In genomic region chr3:41317298-41317697, GRCh38 we compare ENCODE assay signal across 16 cellular contexts.
A peak's percentile ranks its signal among the peaks of the same experiment; 100 is the strongest.
DNase-seq lines count a peak whose midpoint lies in the region; ATAC-seq, FAIRE-seq and TF ChIP-seq lines count a peak whose summit lies in the region.
"Had no signal": no experiment of that assay in that cellular context is flagged by ENCODE, and none has a peak within 500 bp of the region (broad histone marks: within the 10 kb centered on the region; RNA-seq: fewer than 3 reads in every experiment).

No MANE protein-coding gene starts in this region.

- no peaks in the 10 kb centered on the region for H3K9me3 ChIP-seq in A549
- H3K9me3 ChIP-seq in PC-9 (ENCODE audit: insufficient read depth, low read depth): no peaks in the 10 kb centered on the region; the same call in 1 of the 2 replicates
- H3K9me3 ChIP-seq in mesenchymal stem cell (ENCODE audit: control insufficient read depth, low read length): no peaks in the 10 kb centered on the region
- no peaks in the 10 kb centered on the region for H3K9me3 ChIP-seq in skeletal muscle satellite cell (replicated peaks; ENCODE audit: low read length)
- no peaks in the 10 kb centered on the region for H3K9me3 ChIP-seq in right cardiac atrium (ENCODE audit: control insufficient read depth, low read length)

- H4K91ac ChIP-seq in mesenchymal stem cell (ENCODE audit: low read length): no peak overlapping the region

- H3K18ac ChIP-seq in mesenchymal stem cell (ENCODE audit: low read depth in 1 of 2, low read length in 2 of 2): no peak overlapping the region

- H2BK120ac ChIP-seq in mesenchymal stem cell (ENCODE audit: low read depth, low read length): no peak overlapping the region

- no peaks in the 10 kb centered on the region for H3K9me2 ChIP-seq in PC-9 (ENCODE audit: insufficient read depth)

- H2AFZ ChIP-seq in PC-9 (no peak overlapping the region), mesenchymal stem cell (ENCODE audit: low read depth, low read length) (no peak overlapping the region)

- BruUV-seq in PC-9 (replicated peaks; lab: Mats Ljungman, UMichigan): no TSS peak

- POLR2A ChIA-PET in A549 (lab: Yijun Ruan, JAX): no interaction called here
- POLR2A ChIA-PET in PC-9 (lab: Charles Lee; ENCODE audit: unreplicated experiment): no interaction called here
- POLR2A ChIA-PET in RWPE1 (lab: Yijun Ruan, JAX; ENCODE audit: low non-redundant PET): no interaction called here

- TF ChIP-seq CTCF in A549 (IDR thresholded peaks at IDR 0.05) (no peak), PC-9 (conservative IDR thresholded peaks at IDR 0.05) (no peak), RWPE1 (conservative IDR thresholded peaks at IDR 0.05; ENCODE audit: low read depth) (no peak)

- H3K23ac ChIP-seq in mesenchymal stem cell (ENCODE audit: low read length in 2 of 2): no peak overlapping the region

- no peak overlapping the region for H3K14ac ChIP-seq in mesenchymal stem cell (ENCODE audit: low read length in 2 of 2)

- no peaks in the 10 kb centered on the region for H4K20me1 ChIP-seq in PC-9 (ENCODE audit: insufficient read depth)

- ATAC-seq in A549 (no peak), right cardiac atrium (no peak), GM21526 (IDR thresholded peaks at IDR 0.05; ENCODE audit: low FRiP score, unreplicated experiment) (no peak)
- ATAC-seq: GM12878 had no signal

- no peak overlapping the region for H4K8ac ChIP-seq in mesenchymal stem cell (ENCODE audit: low read length)

- no peak overlapping the region for H2BK12ac ChIP-seq in mesenchymal stem cell (ENCODE audit: low read length in 2 of 2)

- H3K27ac ChIP-seq in A549 (peak overlapping the region; percentile 17 to 40; a peak in 2 of 6 replicates), PC-9 (peak overlapping the region; percentile 38), mesenchymal stem cell (ENCODE audit: low read length, poor library complexity, severe bottlenecking) (peak overlapping the region; percentile 16), right cardiac atrium (ENCODE audit: low read length) (no peak overlapping the region), RWPE1 (no peak overlapping the region)
- H3K27ac ChIP-seq: 22Rv1, HL-60 had no signal

- no peak overlapping the region for H3K9ac ChIP-seq in mesenchymal stem cell (ENCODE audit: low read length)
- H3K9ac ChIP-seq in skeletal muscle satellite cell (ENCODE audit: low read depth, low read length): peak overlapping the region; percentile 6

- TF ChIP-seq RAD21 in A549 (conservative IDR thresholded peaks at IDR 0.05 in 1 of 2, IDR thresholded peaks at IDR 0.05 in 1 of 2): no peak

- no peak overlapping the region for H3K4ac ChIP-seq in mesenchymal stem cell (ENCODE audit: low read depth in 1 of 2, low read length in 2 of 2)

- H3K36me3 ChIP-seq in PC-9 (ENCODE audit: low read depth) (no peaks in the 10 kb centered on the region), mesenchymal stem cell (ENCODE audit: control insufficient read depth in 1 of 2, insufficient read depth in 2 of 2, low read depth in 1 of 2, low read length in 2 of 2) (no peaks in the 10 kb centered on the region), skeletal muscle satellite cell (ENCODE audit: insufficient read depth, low read length) (no peaks in the 10 kb centered on the region)

- peaks cover 16% of the 10 kb centered on the region for H3K4me1 ChIP-seq in A549
- H3K4me1 ChIP-seq in PC-9 (replicated peaks; ENCODE audit: insufficient read depth): peaks cover 18% of the 10 kb centered on the region
- H3K4me1 ChIP-seq in mesenchymal stem cell (ENCODE audit: control insufficient read depth, insufficient read depth, low read depth, low read length): peaks cover 2% of the 10 kb centered on the region
- peaks cover 17% of the 10 kb centered on the region for H3K4me1 ChIP-seq in skeletal muscle satellite cell (ENCODE audit: control insufficient read depth, insufficient read depth, low read length)
- H3K4me1 ChIP-seq in right cardiac atrium (ENCODE audit: control insufficient read depth, insufficient read depth, low read length): no peaks in the 10 kb centered on the region

- H3K27me3 ChIP-seq in PC-9 (ENCODE audit: insufficient read depth, low read depth) (no peaks in the 10 kb centered on the region), mesenchymal stem cell (ENCODE audit: control insufficient read depth in 1 of 2, insufficient read depth in 1 of 2, low read length in 2 of 2) (no peaks in the 10 kb centered on the region), skeletal muscle satellite cell (ENCODE audit: control insufficient read depth, insufficient read depth, low read length) (no peaks in the 10 kb centered on the region), right cardiac atrium (ENCODE audit: control insufficient read depth, insufficient read depth) (no peaks in the 10 kb centered on the region)

- peaks cover 9% of the 10 kb centered on the region for H3F3A ChIP-seq in PC-9 (ENCODE audit: insufficient read depth, low read depth)

- CTCF ChIA-PET in A549 (lab: Yijun Ruan, JAX) (interaction anchor here (0.7 kb wide), 1 partner anchor 21 kb away, joined by 5 read pairs; no protein-coding TSS in a partner anchor), PC-9 (lab: Charles Lee) (no interaction called here), RWPE1 (lab: Yijun Ruan, JAX) (no interaction called here)

- no peak for FAIRE-seq in A549 (lab: Jason Lieb, UNC)
- FAIRE-seq: GM12878, GM18507, H1 had no signal

- H3K79me2 ChIP-seq in PC-9 (ENCODE audit: low read depth): no peaks in the 10 kb centered on the region

- DNase-seq in A549 (ENCODE audit: low read depth in 1 of 2, low spot score in 1 of 2) (no peak), PC-9 (no peak), mesenchymal stem cell (no peak), right cardiac atrium (no peak), RWPE1 (ENCODE audit: low spot score) (no peak)
- DNase-seq: C1 segment of cervical spinal cord; CD4-positive, alpha-beta T cell; DMS79; KBM-7 had no signal

- H2BK15ac ChIP-seq in mesenchymal stem cell (ENCODE audit: low read depth, poor library complexity, severe bottlenecking): no peak overlapping the region

- H2AK5ac ChIP-seq in mesenchymal stem cell (ENCODE audit: low read length, severe bottlenecking): no peak overlapping the region

- H2BK5ac ChIP-seq in mesenchymal stem cell (ENCODE audit: low read depth, low read length, poor library complexity, severe bottlenecking): no peak overlapping the region

- no peaks in the 10 kb centered on the region for H3K79me1 ChIP-seq in mesenchymal stem cell (replicated peaks; ENCODE audit: low read length, poor library complexity, severe bottlenecking)

- TF ChIP-seq POLR2A in A549 (IDR thresholded peaks at IDR 0.05; ENCODE audit: low read length): no peak

- H3K4me2 ChIP-seq in A549: peak overlapping the region; percentile 58
- peak overlapping the region; percentile 43 for H3K4me2 ChIP-seq in PC-9
- no peak overlapping the region for H3K4me2 ChIP-seq in mesenchymal stem cell (ENCODE audit: low read length, poor library complexity, severe bottlenecking)
- peak overlapping the region; percentile 17 for H3K4me2 ChIP-seq in skeletal muscle satellite cell (ENCODE audit: low read length)

- no peak for TF ChIP-seq EP300 in A549 (IDR thresholded peaks at IDR 0.05)

- no peak overlapping the region for H3K4me3 ChIP-seq in A549
- H3K4me3 ChIP-seq in PC-9: no peak overlapping the region
- no peak overlapping the region for H3K4me3 ChIP-seq in mesenchymal stem cell (ENCODE audit: insufficient read depth in 1 of 2, low read depth in 1 of 2, low read length in 2 of 2)
- no peak overlapping the region for H3K4me3 ChIP-seq in skeletal muscle satellite cell (ENCODE audit: low read length)
- no peak overlapping the region for H3K4me3 ChIP-seq in right cardiac atrium (ENCODE audit: low read length)
- H3K4me3 ChIP-seq: GM12878 had no signal

- intact Hi-C loops in PC-9 (cut with micrococcal nuclease; ENCODE audit: unreplicated experiment) (no loop called here), right cardiac atrium (cut with DNase I) (no loop called here)

- 81% methylated on average over 6 of the region's 6 CpGs for WGBS in A549 (ENCODE audit: missing lambda C conversion rate)
- WGBS in mesenchymal stem cell: 93% methylated on average over 5 of the region's 6 CpGs
- WGBS in right cardiac atrium: 97% methylated on average over 6 of the region's 6 CpGs

TF ChIP-seq in A549, 52 proteins besides CTCF, POLR2A, EP300 and RAD21 (continues in another document):
- TF ChIP-seq HOXB13 (CRISPR knock-in tag; IDR thresholded peaks at IDR 0.05; ENCODE audit: low read depth): no peak
- TF ChIP-seq EHMT2 (IDR thresholded peaks at IDR 0.05; ENCODE audit: low read depth): no peak
- TF ChIP-seq BCL3 (IDR thresholded peaks at IDR 0.05): no peak
- no peak for TF ChIP-seq SREBF2 (IDR thresholded peaks at IDR 0.05)
- TF ChIP-seq MAFK (IDR thresholded peaks at IDR 0.05; ENCODE audit: partially characterized antibody): no peak
- no peak for TF ChIP-seq ZSCAN20 (CRISPR knock-in tag; IDR thresholded peaks at IDR 0.05)
- TF ChIP-seq CBX8 (IDR thresholded peaks at IDR 0.05): no peak
- no peak for TF ChIP-seq PHF8 (IDR thresholded peaks at IDR 0.05; ENCODE audit: borderline replicate concordance, low read depth)
- no peak for TF ChIP-seq CBX2 (IDR thresholded peaks at IDR 0.05; ENCODE audit: borderline replicate concordance, low read depth)
- no peak for TF ChIP-seq MYC (IDR thresholded peaks at IDR 0.05; ENCODE audit: borderline replicate concordance, low read length)
- TF ChIP-seq ZNF302 (CRISPR knock-in tag; IDR thresholded peaks at IDR 0.05): no peak
- no peak for TF ChIP-seq FOSB (CRISPR knock-in tag; IDR thresholded peaks at IDR 0.05)
- TF ChIP-seq TP53 (CRISPR knock-in tag; IDR thresholded peaks at IDR 0.05): no peak
- TF ChIP-seq FOXS1 (CRISPR knock-in tag; IDR thresholded peaks at IDR 0.05): no peak
- TF ChIP-seq HOXA7 (CRISPR knock-in tag; IDR thresholded peaks at IDR 0.05): no peak
- no peak for TF ChIP-seq JUN (IDR thresholded peaks at IDR 0.05)
- no peak for TF ChIP-seq RCOR1 (IDR thresholded peaks at IDR 0.05; ENCODE audit: low read depth, low read length)
- TF ChIP-seq KDM5A (IDR thresholded peaks at IDR 0.05): no peak

Comparison
In these comparisons a context has a peak if more than half of its experiments do, and no peak if none do; other contexts are left out.
1. H3K27ac ChIP-seq: peak in A549 (2 of 2), PC-9 (single experiment) and mesenchymal stem cell (single experiment); none in right cardiac atrium (single experiment) and RWPE1 (single experiment).